In genomic region chr12:94606810-94607209, GRCh38 we compare ENCODE assay signal across 2 cellular contexts. TPM values are rescaled to one million over a fixed set of nuclear protein-coding genes. Genes with fewer than 3 reads are reported as not detected.
"Had no signal": no experiment of that assay in that cellular context is flagged by ENCODE, and none has a peak within 500 bp of the region (broad histone marks: within the 10 kb centered on the region; RNA-seq: fewer than 3 reads in every experiment).

No MANE protein-coding gene starts in this region.

RNA-seq across cellular contexts. Expression of gene TMCC3, which starts 43.5 kb away (rescaled TPM):
- total RNA-seq: osteocyte had no signal
- polyA plus RNA-seq: naive thymus-derived CD4-positive, alpha-beta T cell had no signal
